13 cellular contexts compared by ENCODE assay signal in genomic region chr1:188128761-188129160, GRCh38.
DNase-seq lines count a peak whose midpoint lies in the region; ATAC-seq, FAIRE-seq and TF ChIP-seq lines count a peak whose summit lies in the region.
"Had no signal": no experiment of that assay in that cellular context is flagged by ENCODE, and none has a peak within 500 bp of the region (broad histone marks: within the 10 kb centered on the region; RNA-seq: fewer than 3 reads in every experiment).

No MANE protein-coding gene starts in this region.

- no peak overlapping the region for H3K27ac Mint-ChIP-seq in activated CD4-positive, alpha-beta T cell treated with anti-CD3 and anti-CD28 coated beads for 36 hours
- H3K27ac Mint-ChIP-seq: activated naive CD8-positive, alpha-beta T cell treated with anti-CD3 and anti-CD28 coated beads, Interleukin-2, amount 50 U/mL, for 24 hours; B cell; IgD-negative memory B cell; natural killer cell had no signal

- H4K20me1 ChIP-seq in H1 (replicated peaks in 1 of 2; ENCODE audit: control insufficient read depth in 1 of 2, insufficient read depth in 2 of 2, low read length in 2 of 2), result no peaks in the 10 kb centered on the region

- no peak overlapping the region for H4K8ac ChIP-seq in H1 (ENCODE audit: extremely low read depth, insufficient read depth, low read length)

- no peak overlapping the region for H3K56ac ChIP-seq in H1 (replicated peaks; ENCODE audit: insufficient read length, low read depth, low read length)

- no peak overlapping the region for H2BK12ac ChIP-seq in H1 (ENCODE audit: low read depth, low read length)

- H3K79me1 ChIP-seq in H1 (ENCODE audit: low read depth, low read length), result no peaks in the 10 kb centered on the region

- H4K91ac ChIP-seq in H1 (replicated peaks; ENCODE audit: insufficient read length, low read length), result no peak overlapping the region

- H3K4me3 ChIP-seq in H1 (ENCODE audit: extremely low read depth in 1 of 4, insufficient read depth in 2 of 4, low read depth in 3 of 4, low read length in 4 of 4), result no peak overlapping the region

- H2BK15ac ChIP-seq in H1 (ENCODE audit: low read length), result no peak overlapping the region

- CTCF ChIA-PET in H1 (lab: Charles Lee; ENCODE audit: partially characterized antibody), result interaction anchor here (0.6 to 1.4 kb wide), 6 partner anchors 11 to 201 kb away, joined by 3 to 8 read pairs (median 3); no protein-coding TSS in a partner anchor
- CTCF ChIA-PET in activated CD4-positive, alpha-beta T cell treated with anti-CD3 and anti-CD28 coated beads for 36 hours (lab: Charles Lee), result no interaction called here

- peak; percentile 37 to 55 for TF ChIP-seq RAD21 in H1 (IDR thresholded peaks at IDR 0.05 in 1 of 2, conservative IDR thresholded peaks at IDR 0.05 in 1 of 2; ENCODE audit: low read depth in 2 of 2, low read length in 2 of 2)

- no peak overlapping the region for H3K4me3 Mint-ChIP-seq in activated CD4-positive, alpha-beta T cell treated with anti-CD3 and anti-CD28 coated beads for 36 hours
- H3K4me3 Mint-ChIP-seq: activated naive CD8-positive, alpha-beta T cell treated with anti-CD3 and anti-CD28 coated beads, Interleukin-2, amount 50 U/mL, for 24 hours; B cell; IgD-negative memory B cell; natural killer cell had no signal

- peak in 1 of 3 experiments; percentile 7; a peak in 1 of 4 replicates for TF ChIP-seq CTCF in H1 (IDR thresholded peaks at IDR 0.05; ENCODE audit: control extremely low read depth in 1 of 3, insufficient read depth in 1 of 3, low read depth in 1 of 3, low read length in 3 of 3)

- H3K14ac ChIP-seq in H1 (ENCODE audit: insufficient read length), result no peak overlapping the region

- H4K5ac ChIP-seq in H1 (ENCODE audit: insufficient read length, low read depth, low read length), result no peak overlapping the region

- H3K36me3 Mint-ChIP-seq in activated CD4-positive, alpha-beta T cell treated with anti-CD3 and anti-CD28 coated beads for 36 hours (ENCODE audit: low read depth), result no peaks in the 10 kb centered on the region
- H3K36me3 Mint-ChIP-seq: IgD-negative memory B cell, natural killer cell had no signal

- no peaks in the 10 kb centered on the region for H3K27me3 Mint-ChIP-seq in activated CD4-positive, alpha-beta T cell treated with anti-CD3 and anti-CD28 coated beads for 36 hours
- H3K27me3 Mint-ChIP-seq: activated naive CD8-positive, alpha-beta T cell treated with anti-CD3 and anti-CD28 coated beads, Interleukin-2, amount 50 U/mL, for 24 hours; B cell; IgD-negative memory B cell had no signal

- H3K4me1 Mint-ChIP-seq in activated CD4-positive, alpha-beta T cell treated with anti-CD3 and anti-CD28 coated beads for 36 hours, result no peaks in the 10 kb centered on the region
- H3K4me1 Mint-ChIP-seq: activated naive CD8-positive, alpha-beta T cell treated with anti-CD3 and anti-CD28 coated beads, Interleukin-2, amount 50 U/mL, for 24 hours; B cell; IgD-negative memory B cell; natural killer cell had no signal

- no peaks in the 10 kb centered on the region for H3K36me3 ChIP-seq in H1 (ENCODE audit: control insufficient read depth in 2 of 4, insufficient read depth in 4 of 4, low read length in 3 of 4)

- H2BK120ac ChIP-seq in H1 (replicated peaks; ENCODE audit: low read depth, low read length), result no peak overlapping the region

- H2AK5ac ChIP-seq in H1 (ENCODE audit: low read depth, low read length), result no peak overlapping the region

- no peak overlapping the region for H3K4me2 ChIP-seq in H1 (ENCODE audit: insufficient read depth in 1 of 2, low read depth in 2 of 2, low read length in 2 of 2)

- TF ChIP-seq POLR2A in H1 (IDR thresholded peaks at IDR 0.05; ENCODE audit: control extremely low read depth in 1 of 2, low read depth in 2 of 2, low read length in 2 of 2), result no peak

- no peaks in the 10 kb centered on the region for H3K27me3 ChIP-seq in H1 (replicated peaks in 1 of 4; ENCODE audit: control insufficient read depth in 3 of 4, extremely low read depth in 1 of 4, insufficient read depth in 3 of 4, low read length in 3 of 4)

- no peak for FAIRE-seq in H1 (lab: Jason Lieb, UNC)

- no peak for TF ChIP-seq EP300 in H1 (IDR thresholded peaks at IDR 0.05; ENCODE audit: borderline replicate concordance in 1 of 2, low read depth in 2 of 2, low read length in 2 of 2)

- 98% methylated on average over 3 of the region's 3 CpGs; no CpG with 5 or more reads in 1 of the 2 experiments for WGBS in H1 (ENCODE audit: extremely low coverage in 1 of 2, insufficient coverage in 1 of 2, insufficient read length in 1 of 2, insufficient replicate concordance in 2 of 2, low coverage in 1 of 2, low lambda C conversion rate in 2 of 2, missing lambda C conversion rate in 1 of 2), 2 experiments

- H3K9ac ChIP-seq in H1 (replicated peaks in 1 of 4; ENCODE audit: extremely low read depth in 1 of 4, low read depth in 3 of 4, low read length in 3 of 4), result no peak overlapping the region

- H3K27ac ChIP-seq in H1 (ENCODE audit: low read depth, low read length), result no peak overlapping the region

- H3K23ac ChIP-seq in H1 (ENCODE audit: insufficient read length), result no peak overlapping the region

- no peaks in the 10 kb centered on the region; the same call in 1 of the 2 replicates for H3K23me2 ChIP-seq in H1 (ENCODE audit: low read depth, low read length)

- no peak overlapping the region for H2BK20ac ChIP-seq in H1 (ENCODE audit: low read length)

- H3K4me1 ChIP-seq in H1 (replicated peaks in 1 of 4; ENCODE audit: control insufficient read depth in 3 of 4, insufficient read depth in 4 of 4, low read length in 3 of 4), result no peaks in the 10 kb centered on the region

- ATAC-seq in activated CD4-positive, alpha-beta T cell treated with anti-CD3 and anti-CD28 coated beads for 36 hours, result no peak
- ATAC-seq in HG03442 (IDR thresholded peaks at IDR 0.05; ENCODE audit: unreplicated experiment), result no peak
- ATAC-seq: activated naive CD8-positive, alpha-beta T cell treated with anti-CD3 and anti-CD28 coated beads, Interleukin-2, amount 50 U/mL, for 24 hours; natural killer cell had no signal

- H3K9me3 Mint-ChIP-seq in activated CD4-positive, alpha-beta T cell treated with anti-CD3 and anti-CD28 coated beads for 36 hours (ENCODE audit: low read depth), result peaks cover 13% of the 10 kb centered on the region

- no peaks in the 10 kb centered on the region for H3K9me3 ChIP-seq in H1 (ENCODE audit: insufficient read depth in 2 of 2, low read depth in 1 of 2, low read length in 1 of 2)

- POLR2A ChIA-PET in H1 (lab: Charles Lee; ENCODE audit: partially characterized antibody), result interaction anchor here (0.7 kb wide), 1 partner anchor 315 kb away, joined by 3 read pairs; no protein-coding TSS in a partner anchor
- POLR2A ChIA-PET in activated CD4-positive, alpha-beta T cell treated with anti-CD3 and anti-CD28 coated beads for 36 hours (lab: Charles Lee), result no interaction called here

- DNase-seq in SIG-M5 treated with dmso at 0.1 percent for 504 hours (lab: John Stamatoyannopoulos, UW; ENCODE audit: unreplicated experiment) (peak; percentile 17), SIG-M5 (lab: John Stamatoyannopoulos, UW) (no peak), NCI-H69 (lab: John Stamatoyannopoulos, UW) (peak; percentile 72), H1 (ENCODE audit: low read depth in 1 of 2, low spot score in 2 of 2) (peak in 1 of 2 experiments; percentile 40), amygdala (lab: John Stamatoyannopoulos, UW) (no peak), inferior parietal cortex (ENCODE audit: extremely low spot score) (no peak)
- no peak for DNase-seq in activated CD4-positive, alpha-beta T cell treated with anti-CD3 and anti-CD28 coated beads for 36 hours
- DNase-seq: activated naive CD8-positive, alpha-beta T cell treated with anti-CD3 and anti-CD28 coated beads, Interleukin-2, amount 50 U/mL, for 24 hours; natural killer cell; stimulated activated CD8-positive, alpha-beta memory T cell treated with anti-CD3 and anti-CD28 coated beads, Interleukin-4, amount 100 ng/mL, for 48 hours had no signal

- intact Hi-C loops in activated CD4-positive, alpha-beta T cell treated with anti-CD3 and anti-CD28 coated beads for 36 hours (cut with DNase I, micrococcal nuclease), result no loop called here

- H2BK5ac ChIP-seq in H1 (ENCODE audit: low read depth, low read length), result no peak overlapping the region

- H3K79me2 ChIP-seq in H1 (ENCODE audit: control insufficient read depth in 1 of 2, insufficient read depth in 2 of 2, low read length in 2 of 2), result no peaks in the 10 kb centered on the region

- H2AFZ ChIP-seq in H1 (ENCODE audit: low read length), result 0 out of 2 replicates have a peak overlapping the region, but pooled peaks have one; percentile 28

- H3K18ac ChIP-seq in H1 (ENCODE audit: extremely low read depth, low read length), result no peak overlapping the region

- no peak overlapping the region for H3K4ac ChIP-seq in H1 (replicated peaks; ENCODE audit: insufficient read length, low read depth, low read length)

TF ChIP-seq in H1, 55 proteins besides CTCF, POLR2A, EP300 and RAD21:
- TF ChIP-seq USF2 (IDR thresholded peaks at IDR 0.05; ENCODE audit: low read length) (no peak), RFX5 (IDR thresholded peaks at IDR 0.05; ENCODE audit: borderline replicate concordance, low read depth, low read length) (no peak), BRCA1 (IDR thresholded peaks at IDR 0.05; ENCODE audit: low read depth, low read length) (no peak), YY1 (IDR thresholded peaks at IDR 0.05; ENCODE audit: low read depth, low read length) (no peak), MAFK (IDR thresholded peaks at IDR 0.05; ENCODE audit: low read depth, low read length) (no peak), SP4 (IDR thresholded peaks at IDR 0.05; ENCODE audit: low read length) (no peak), SIX5 (IDR thresholded peaks at IDR 0.05; ENCODE audit: low read depth, low read length) (no peak), RXRA (IDR thresholded peaks at IDR 0.05; ENCODE audit: insufficient read depth, low read depth, low read length) (no peak), CBX8 (IDR thresholded peaks at IDR 0.05; ENCODE audit: borderline replicate concordance, low read depth, low read length) (no peak), TAF1 (IDR thresholded peaks at IDR 0.05; ENCODE audit: low read depth, low read length) (no peak), CHD1 (IDR thresholded peaks at IDR 0.05; ENCODE audit: low read depth, low read length) (no peak), JUND (IDR thresholded peaks at IDR 0.05; ENCODE audit: low read length) (no peak), TBP (IDR thresholded peaks at IDR 0.05; ENCODE audit: low read depth, low read length) (no peak), CREB1 (IDR thresholded peaks at IDR 0.05) (no peak)

Comparison
In these comparisons a context has a peak if more than half of its experiments do, and no peak if none do; other contexts are left out.
1. DNase-seq: peak in SIG-M5 treated with dmso at 0.1 percent for 504 hours (single experiment) and NCI-H69 (single experiment); none in SIG-M5 (single experiment), amygdala (0 of 56), activated CD4-positive, alpha-beta T cell treated with anti-CD3 and anti-CD28 coated beads for 36 hours (single experiment) and inferior parietal cortex (single experiment).